ENCODE assay signal across 13 cellular contexts in genomic region chr6:128882560-128882959, GRCh38. TPM values are rescaled to one million over a fixed set of nuclear protein-coding genes. Genes with fewer than 3 reads are reported as not detected.
A peak's percentile ranks its signal among the peaks of the same experiment; 100 is the strongest.
DNase-seq lines count a peak whose midpoint lies in the region; ATAC-seq, FAIRE-seq and TF ChIP-seq lines count a peak whose summit lies in the region.
"Had no signal": no experiment of that assay in that cellular context is flagged by ENCODE, and none has a peak within 500 bp of the region (broad histone marks: within the 10 kb centered on the region; RNA-seq: fewer than 3 reads in every experiment).

No MANE protein-coding gene starts in this region.

- TF ChIP-seq EP300 in suprapubic skin (IDR thresholded peaks at IDR 0.05), result no peak

- POLR2A ChIA-PET in activated CD4-positive, alpha-beta memory T cell treated with anti-CD3 and anti-CD28 coated beads, Interleukin-2, amount 10 ng/mL, durations not matched to agents 7 days and 5 days (lab: Charles Lee), result no interaction called here

- peaks cover 11% of the 10 kb centered on the region for H3K4me1 Mint-ChIP-seq in chondrocyte (ENCODE audit: low read depth)
- H3K4me1 Mint-ChIP-seq in activated CD4-positive, alpha-beta memory T cell treated with anti-CD3 and anti-CD28 coated beads, Interleukin-2, amount 10 ng/mL, durations not matched to agents 7 days and 5 days, result no peaks in the 10 kb centered on the region
- H3K4me1 Mint-ChIP-seq: activated CD8-positive, alpha-beta memory T cell treated with anti-CD3 and anti-CD28 coated beads, Interleukin-2, amount 10 ng/mL, durations not matched to agents 7 days and 5 days had no signal

- no peaks in the 10 kb centered on the region for H4K20me1 ChIP-seq in keratinocyte (ENCODE audit: control insufficient read depth, extremely low read depth, insufficient read depth, low read length)

- H3K4me1 ChIP-seq in HUES64 (ENCODE audit: insufficient read depth, low read length), result peaks cover 10% of the 10 kb centered on the region; the same call in 1 of the 2 replicates
- peaks cover 6% of the 10 kb centered on the region for H3K4me1 ChIP-seq in keratinocyte (ENCODE audit: control insufficient read depth, extremely low read depth, insufficient read depth, low read length)
- H3K4me1 ChIP-seq in suprapubic skin, result no peaks in the 10 kb centered on the region

- H3K27ac Mint-ChIP-seq in chondrocyte (ENCODE audit: unreplicated experiment), result no peak overlapping the region
- no peak overlapping the region for H3K27ac Mint-ChIP-seq in activated CD4-positive, alpha-beta memory T cell treated with anti-CD3 and anti-CD28 coated beads, Interleukin-2, amount 10 ng/mL, durations not matched to agents 7 days and 5 days
- H3K27ac Mint-ChIP-seq: activated CD8-positive, alpha-beta memory T cell treated with anti-CD3 and anti-CD28 coated beads, Interleukin-2, amount 10 ng/mL, durations not matched to agents 7 days and 5 days had no signal

- no peak overlapping the region for H3K9ac ChIP-seq in HUES64 (ENCODE audit: low read depth, low read length)
- no peak overlapping the region for H3K9ac ChIP-seq in keratinocyte (ENCODE audit: control insufficient read depth, extremely low read depth, insufficient read depth, low read length)

- TF ChIP-seq POLR2A in suprapubic skin (IDR thresholded peaks at IDR 0.05), result no peak

- dilution Hi-C loops in keratinocyte (cut with MboI; ENCODE audit: extremely low pct_ligation_motif_present, low sequenced_read_pairs), result no loop called here

- 39% methylated on average over 2 of the region's 2 CpGs for WGBS in HUES64
- 67% methylated on average over 2 of the region's 2 CpGs for WGBS in suprapubic skin

- no peaks in the 10 kb centered on the region for H3K36me3 Mint-ChIP-seq in chondrocyte (ENCODE audit: low read depth)
- no peaks in the 10 kb centered on the region for H3K36me3 Mint-ChIP-seq in activated CD4-positive, alpha-beta memory T cell treated with anti-CD3 and anti-CD28 coated beads, Interleukin-2, amount 10 ng/mL, durations not matched to agents 7 days and 5 days (ENCODE audit: low read depth)
- H3K36me3 Mint-ChIP-seq: activated CD8-positive, alpha-beta memory T cell treated with anti-CD3 and anti-CD28 coated beads, Interleukin-2, amount 10 ng/mL, durations not matched to agents 7 days and 5 days had no signal

- H3K4me3 Mint-ChIP-seq in chondrocyte (ENCODE audit: unreplicated experiment), result peak overlapping the region; percentile 77
- H3K4me3 Mint-ChIP-seq in activated CD4-positive, alpha-beta memory T cell treated with anti-CD3 and anti-CD28 coated beads, Interleukin-2, amount 10 ng/mL, durations not matched to agents 7 days and 5 days, result no peak overlapping the region
- H3K4me3 Mint-ChIP-seq: activated CD8-positive, alpha-beta memory T cell treated with anti-CD3 and anti-CD28 coated beads, Interleukin-2, amount 10 ng/mL, durations not matched to agents 7 days and 5 days had no signal

- peak overlapping the region; percentile 94 for H2AFZ ChIP-seq in keratinocyte (ENCODE audit: control insufficient read depth, low read length)

- no peaks in the 10 kb centered on the region for H3K9me1 ChIP-seq in keratinocyte (ENCODE audit: control insufficient read depth, extremely low read depth, insufficient read depth, low read length)

- H3K79me2 ChIP-seq in keratinocyte (ENCODE audit: control insufficient read depth, insufficient read depth, low read length), result no peaks in the 10 kb centered on the region

- H3K36me3 ChIP-seq in HUES64 (ENCODE audit: insufficient read depth, low read length) (no peaks in the 10 kb centered on the region), keratinocyte (ENCODE audit: control insufficient read depth in 2 of 2, extremely low read depth in 1 of 2, insufficient read depth in 2 of 2, low read length in 2 of 2) (no peaks in the 10 kb centered on the region), suprapubic skin (no peaks in the 10 kb centered on the region)
- H3K36me3 ChIP-seq: neutrophil had no signal

- H3K27ac ChIP-seq in HUES64 (ENCODE audit: low read depth, low read length) (no peak overlapping the region), keratinocyte (ENCODE audit: control insufficient read depth, insufficient read depth, low read length) (no peak overlapping the region), suprapubic skin (no peak overlapping the region)
- H3K27ac ChIP-seq: neutrophil had no signal

- H3K4me3 ChIP-seq in HUES64 (ENCODE audit: low read length) (peak overlapping the region; percentile 71), keratinocyte (ENCODE audit: control insufficient read depth in 2 of 3, extremely low read depth in 1 of 3, insufficient read depth in 2 of 3, low read depth in 1 of 3, low read length in 3 of 3) (no peak overlapping the region), suprapubic skin (peak overlapping the region; percentile 46)

- CTCF ChIA-PET in activated CD4-positive, alpha-beta memory T cell treated with anti-CD3 and anti-CD28 coated beads, Interleukin-2, amount 10 ng/mL, durations not matched to agents 7 days and 5 days (lab: Charles Lee), result no interaction called here

- ATAC-seq in HG03108 (IDR thresholded peaks at IDR 0.05; ENCODE audit: unreplicated experiment) (no peak), GM19452 (IDR thresholded peaks at IDR 0.05; ENCODE audit: unreplicated experiment) (no peak)
- ATAC-seq: activated CD8-positive, alpha-beta memory T cell treated with anti-CD3 and anti-CD28 coated beads, Interleukin-2, amount 10 ng/mL, durations not matched to agents 7 days and 5 days; HCT116 had no signal

- no peaks in the 10 kb centered on the region for H3K9me3 Mint-ChIP-seq in chondrocyte (ENCODE audit: low read depth)
- H3K9me3 Mint-ChIP-seq in activated CD4-positive, alpha-beta memory T cell treated with anti-CD3 and anti-CD28 coated beads, Interleukin-2, amount 10 ng/mL, durations not matched to agents 7 days and 5 days, result no peaks in the 10 kb centered on the region

- peaks cover 10% of the 10 kb centered on the region; the same call in 1 of the 2 replicates for H3K27me3 ChIP-seq in HUES64 (ENCODE audit: insufficient read depth, low read length)
- H3K27me3 ChIP-seq in keratinocyte (ENCODE audit: control insufficient read depth, extremely low read depth, insufficient read depth, low read length), result peaks cover 8% of the 10 kb centered on the region
- no peaks in the 10 kb centered on the region for H3K27me3 ChIP-seq in suprapubic skin

- H3K9me3 ChIP-seq in HUES64 (ENCODE audit: insufficient read depth, low read depth, low read length), result no peaks in the 10 kb centered on the region
- H3K9me3 ChIP-seq in keratinocyte (ENCODE audit: control insufficient read depth, low read depth, low read length), result no peaks in the 10 kb centered on the region
- no peaks in the 10 kb centered on the region for H3K9me3 ChIP-seq in suprapubic skin
- H3K9me3 ChIP-seq: neutrophil had no signal

- TF ChIP-seq CTCF in chondrocyte (IDR thresholded peaks at IDR 0.05), result no peak
- TF ChIP-seq CTCF in keratinocyte (optimal IDR thresholded peaks at IDR 0.05 in 1 of 3, IDR thresholded peaks at IDR 0.05 in 1 of 3, conservative IDR thresholded peaks at IDR 0.05 in 1 of 3; ENCODE audit: extremely low read depth in 1 of 3, insufficient read depth in 2 of 3, low read length in 3 of 3), result no peak
- TF ChIP-seq CTCF in suprapubic skin (IDR thresholded peaks at IDR 0.05), result no peak

- H3K27me3 Mint-ChIP-seq in chondrocyte (ENCODE audit: low read depth), result peaks cover 5% of the 10 kb centered on the region
- peaks cover 26% of the 10 kb centered on the region for H3K27me3 Mint-ChIP-seq in activated CD4-positive, alpha-beta memory T cell treated with anti-CD3 and anti-CD28 coated beads, Interleukin-2, amount 10 ng/mL, durations not matched to agents 7 days and 5 days

- peak overlapping the region; percentile 84 for H3K4me2 ChIP-seq in keratinocyte (ENCODE audit: control insufficient read depth, extremely low read depth, insufficient read depth, low read depth, low read length)

- DNase-seq in chondrocyte (ENCODE audit: low spot score) (no peak), keratinocyte (ENCODE audit: low read depth, low spot score) (no peak), suprapubic skin (ENCODE audit: low spot score in 2 of 2) (no peak), NCI-H748 (lab: John Stamatoyannopoulos, UW; ENCODE audit: unreplicated experiment) (no peak)
- DNase-seq in activated CD4-positive, alpha-beta memory T cell treated with anti-CD3 and anti-CD28 coated beads, Interleukin-2, amount 10 ng/mL, durations not matched to agents 7 days and 5 days, result no peak
- DNase-seq: activated CD8-positive, alpha-beta memory T cell treated with anti-CD3 and anti-CD28 coated beads, Interleukin-2, amount 10 ng/mL, durations not matched to agents 7 days and 5 days; stimulated activated naive CD4-positive, alpha-beta T cell had no signal

- FAIRE-seq in keratinocyte (lab: Jason Lieb, UNC), result no peak
- FAIRE-seq: GM12891 had no signal

RNA-seq across cellular contexts. Expression of gene LAMA2, which starts 0.4 kb away (rescaled TPM):
- 2.2 TPM for polyA plus RNA-seq in HUES64 (2013, experiment 1 of 2)
- 1.5 TPM for polyA plus RNA-seq in HUES64 (2013, experiment 2 of 2)
- total RNA-seq in chondrocyte (1.9 to 9.8 TPM (median 2.5 TPM) in 3 replicates), suprapubic skin (10 to 100 TPM; 15.1 to 27.3 (median 25.0) TPM)
- 0.52 to 1.4 TPM (median 1.2 TPM) in 3 replicates for polyA plus RNA-seq in keratinocyte
- 0.19 TPM for polyA plus RNA-seq in keratinocyte (2011; ENCODE audit: low read depth)
- polyA plus RNA-seq in keratinocyte (2011; cell fraction: cytosol; rRNA removed), result 0.62 and 1.2 TPM in 2 replicates
- 1.2 and 1.5 TPM in 2 replicates for polyA plus RNA-seq in keratinocyte (2011; cell fraction: nucleus; rRNA removed)
- 0.79 TPM in 2 replicates for polyA plus RNA-seq in keratinocyte (2012; ENCODE audit: low replicate concordance)
- polyA minus RNA-seq in keratinocyte, result 0.32 to 0.43 TPM (median 0.33 TPM) in 3 replicates
- 1.5 TPM for polyA minus RNA-seq in keratinocyte (2011; cell fraction: cytosol; rRNA and poly(A)+ RNA removed)
- 0.21 and 1.2 TPM in 2 replicates for polyA minus RNA-seq in keratinocyte (2011; cell fraction: nucleus; rRNA and poly(A)+ RNA removed)
- under 1 TPM; 0.15 to 0.53 TPM for total RNA-seq in activated CD4-positive, alpha-beta memory T cell treated with anti-CD3 and anti-CD28 coated beads, Interleukin-2, amount 10 ng/mL, durations not matched to agents 7 days and 5 days

Comparison
In these comparisons a context has a peak if more than half of its experiments do, and no peak if none do; other contexts are left out.
1. H3K4me3 ChIP-seq: peak in HUES64 (single experiment) and suprapubic skin (single experiment); none in keratinocyte (0 of 3).